Comparison of ENCODE assay signal across 13 cellular contexts in the genomic region with DNA sequence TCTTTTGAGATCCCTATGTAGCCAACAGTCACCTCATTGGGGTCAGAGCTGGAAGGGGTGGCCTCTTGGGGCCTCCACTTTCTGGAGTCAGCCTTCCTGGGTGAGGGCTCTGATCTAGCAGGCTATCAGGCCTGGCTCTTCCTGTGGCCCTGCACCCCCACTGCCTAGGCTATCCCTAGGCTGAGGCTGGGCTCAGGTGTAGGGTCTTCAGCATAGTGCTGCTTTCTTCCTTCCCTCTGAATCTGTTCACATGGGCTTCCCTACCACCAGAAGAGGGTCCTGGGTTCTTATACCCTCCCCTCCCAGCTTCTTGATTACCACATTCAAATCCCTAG. TPM values are rescaled to one million over a fixed set of nuclear protein-coding genes. Genes with fewer than 3 reads are reported as not detected.
DNase-seq lines count a peak whose midpoint lies in the region; ATAC-seq, FAIRE-seq and TF ChIP-seq lines count a peak whose summit lies in the region.
"Had no signal": no experiment of that assay in that cellular context is flagged by ENCODE, and none has a peak within 500 bp of the region (broad histone marks: within the 10 kb centered on the region; RNA-seq: fewer than 3 reads in every experiment).

No MANE protein-coding gene starts in this region.

- peak overlapping the region; percentile 89 for H3K4me2 ChIP-seq in GM12878 (ENCODE audit: control insufficient read depth, insufficient read depth)
- no peak overlapping the region for H3K4me2 ChIP-seq in SK-N-SH

- peak overlapping the region; percentile 85 for H3K9ac ChIP-seq in GM12878 (ENCODE audit: control insufficient read depth, insufficient read depth, low read length)
- no peak overlapping the region for H3K9ac ChIP-seq in SK-N-SH

- TF ChIP-seq EP300 in GM12878 (IDR thresholded peaks at IDR 0.05; ENCODE audit: borderline replicate concordance in 1 of 2, control insufficient read depth in 1 of 2, low read depth in 2 of 2, low read length in 2 of 2) (no peak), suprapubic skin (IDR thresholded peaks at IDR 0.05) (no peak), SK-N-SH (IDR thresholded peaks at IDR 0.05; ENCODE audit: borderline replicate concordance in 1 of 2, low read depth in 1 of 2, low read length in 1 of 2) (no peak)

- POLR2A ChIA-PET in GM12878 (lab: Charles Lee) (interaction anchor here (0.8 to 5.0 kb wide), 6 partner anchors 12 to 785 kb away, joined by 3 to 94 read pairs (median 5); no protein-coding TSS in a partner anchor), SK-N-SH (lab: Yijun Ruan, JAX) (no interaction called here)

- H3K27ac ChIP-seq in GM12878 (ENCODE audit: control insufficient read depth, insufficient read depth) (peak overlapping the region; percentile 93), suprapubic skin (peak overlapping the region; percentile 71), SK-N-SH (ENCODE audit: low read depth in 2 of 2, low read length in 1 of 2) (no peak overlapping the region)

- H3K9me2 ChIP-seq in SK-N-SH, result no peaks in the 10 kb centered on the region

- SMC1A ChIA-PET in GM12878 (lab: Charles Lee; ENCODE audit: uncharacterized antibody, unreplicated experiment), result interaction anchor here (1.2 to 3.7 kb wide), 4 partner anchors 10 to 28 kb away, joined by 4 to 36 read pairs (median 13); no protein-coding TSS in a partner anchor

- TF ChIP-seq POLR2A in GM12878 (IDR thresholded peaks at IDR 0.05; ENCODE audit: low read depth, low read length), result no peak
- TF ChIP-seq POLR2A in suprapubic skin (IDR thresholded peaks at IDR 0.05), result no peak

- H3K4me1 ChIP-seq in GM12878 (ENCODE audit: control insufficient read depth, insufficient read depth, low read length) (peaks cover 21% of the 10 kb centered on the region), suprapubic skin (peaks cover 6% of the 10 kb centered on the region), SK-N-SH (ENCODE audit: control insufficient read depth in 1 of 2, insufficient read depth in 2 of 2, low read depth in 1 of 2, low read length in 1 of 2) (peaks cover 0 to 4% of the 10 kb centered on the region in 2 experiments; a peak in 1 of 4 replicates)

- RAD21 ChIA-PET in GM12878 (lab: Charles Lee; ENCODE audit: unreplicated experiment), result interaction anchor here (0.9 to 3.4 kb wide), 6 partner anchors 9 to 31 kb away, joined by 3 to 31 read pairs (median 5); no protein-coding TSS in a partner anchor

- CTCF ChIA-PET in GM12878 (lab: Yijun Ruan, JAX) (interaction anchor here (0.6 to 4.1 kb wide), 7 partner anchors 9 to 991 kb away, joined by 3 to 20 read pairs (median 7); a partner anchor contains a TSS), SK-N-SH (lab: Yijun Ruan, JAX) (interaction anchor here (0.6 to 1.6 kb wide), 4 partner anchors 13 to 33 kb away, joined by 3 to 7 read pairs (median 4); a partner anchor contains a TSS)

- no peaks in the 10 kb centered on the region for H3K9me3 ChIP-seq in GM12878 (replicated peaks; ENCODE audit: control insufficient read depth, insufficient read depth, low read length)
- H3K9me3 ChIP-seq in suprapubic skin, result no peaks in the 10 kb centered on the region
- H3K9me3 ChIP-seq in SK-N-SH, result no peaks in the 10 kb centered on the region

- BruUV-seq in GM12878 (replicated peaks; lab: Mats Ljungman, UMichigan), result TSS peak; percentile 96

- no peak for TF ChIP-seq RAD21 in GM12878 (IDR thresholded peaks at IDR 0.05; ENCODE audit: insufficient read depth, low read depth, low read length)
- TF ChIP-seq RAD21 in SK-N-SH (IDR thresholded peaks at IDR 0.05; ENCODE audit: low read length), result no peak

- TF ChIP-seq CTCF in GM12878 (IDR thresholded peaks at IDR 0.05 in 2 of 3, conservative IDR thresholded peaks at IDR 0.05 in 1 of 3; ENCODE audit: control insufficient read depth in 2 of 3, extremely low read depth in 1 of 3, insufficient read depth in 1 of 3, low read depth in 3 of 3, low read length in 3 of 3) (no peak), suprapubic skin (IDR thresholded peaks at IDR 0.05) (no peak), SK-N-SH (IDR thresholded peaks at IDR 0.05) (no peak)

- DNase-seq in GM12878 (ENCODE audit: low read depth, low spot score) (no peak), suprapubic skin (ENCODE audit: low spot score in 2 of 2) (no peak), SK-N-SH (no peak), dermis blood vessel endothelial cell (no peak)
- DNase-seq: activated T-cell treated with anti-CD3 and anti-CD28 coated beads, Interleukin-2, amount 50 U/mL, for 72 hours; NCI-H446; stimulated activated CD4-positive, alpha-beta T cell treated with anti-CD3 and anti-CD28 coated beads, Interleukin-4, amount 100 ng/mL, for 1 hour had no signal

- no peaks in the 10 kb centered on the region for H4K20me1 ChIP-seq in GM12878 (ENCODE audit: control insufficient read depth, insufficient read depth)
- H4K20me1 ChIP-seq in SK-N-SH (ENCODE audit: insufficient read depth), result no peaks in the 10 kb centered on the region

- in situ Hi-C loops in GM12878 (cut with MboI), result no loop called here

- H3F3A ChIP-seq in SK-N-SH (replicated peaks; ENCODE audit: insufficient read depth), result no peaks in the 10 kb centered on the region

- FAIRE-seq in GM12878 (lab: Jason Lieb, UNC), result no peak
- FAIRE-seq: kidney had no signal

- no peaks in the 10 kb centered on the region for H3K27me3 ChIP-seq in GM12878 (replicated peaks in 1 of 2; ENCODE audit: control insufficient read depth in 2 of 2, insufficient read depth in 2 of 2, low read length in 1 of 2)
- H3K27me3 ChIP-seq in suprapubic skin, result no peaks in the 10 kb centered on the region
- H3K27me3 ChIP-seq in SK-N-SH (ENCODE audit: insufficient read depth), result no peaks in the 10 kb centered on the region
- H3K27me3 ChIP-seq: cardiac muscle cell had no signal

- H2AFZ ChIP-seq in GM12878 (ENCODE audit: control insufficient read depth, low read depth, low read length) (peak overlapping the region; percentile 71), SK-N-SH (ENCODE audit: low read depth) (no peak overlapping the region)

- H3K4me3 ChIP-seq in GM12878, result peak overlapping the region; percentile 80; the same call in 1 of the 2 replicates
- H3K4me3 ChIP-seq in suprapubic skin, result no peak overlapping the region
- H3K4me3 ChIP-seq in SK-N-SH (ENCODE audit: low read depth in 2 of 2, low read length in 1 of 2), result no peak overlapping the region
- H3K4me3 ChIP-seq: cardiac muscle cell had no signal

- H3K79me2 ChIP-seq in GM12878 (ENCODE audit: control insufficient read depth, insufficient read depth, low read length), result peaks cover 38% of the 10 kb centered on the region
- H3K79me2 ChIP-seq in SK-N-SH (ENCODE audit: insufficient read depth), result no peaks in the 10 kb centered on the region

- intact Hi-C loops in GM12878 (cut with micrococcal nuclease; ENCODE audit: unreplicated experiment), result loop anchor here (1.0 to 10.0 kb wide), 4 partner anchors 29 to 476 kb away; a partner anchor contains a TSS

- peaks cover 2 to 3% of the 10 kb centered on the region in 2 experiments; a peak in 3 of 4 replicates for H3K36me3 ChIP-seq in GM12878 (ENCODE audit: control insufficient read depth in 2 of 2, insufficient read depth in 2 of 2, low read length in 1 of 2)
- no peaks in the 10 kb centered on the region for H3K36me3 ChIP-seq in suprapubic skin
- no peaks in the 10 kb centered on the region for H3K36me3 ChIP-seq in SK-N-SH (replicated peaks in 1 of 2; ENCODE audit: control insufficient read depth in 1 of 2, insufficient read depth in 2 of 2, low read length in 1 of 2)
- H3K36me3 ChIP-seq: cardiac muscle cell had no signal

- ATAC-seq in GM19351 (IDR thresholded peaks at IDR 0.05; ENCODE audit: unreplicated experiment), result peak; percentile 12
- ATAC-seq in HG03066 (IDR thresholded peaks at IDR 0.05; ENCODE audit: low read depth, unreplicated experiment), result peak; percentile 9
- ATAC-seq in GM12878, result peak; percentile 2; the same call in 2 of the 3 replicates
- ATAC-seq in GM18520 (IDR thresholded peaks at IDR 0.05; ENCODE audit: unreplicated experiment), result no peak
- ATAC-seq: activated T-cell treated with anti-CD3 and anti-CD28 coated beads, Interleukin-2, amount 50 U/mL, for 72 hours had no signal

RNA-seq across cellular contexts. Expression of a gene that starts 0.5 kb away (rescaled TPM):
- 8.7 and 10.3 TPM in 2 replicates for total RNA-seq in GM12878 (2013; cell fraction: nucleolus; rRNA removed)
- total RNA-seq in GM12878 (2014; rRNA removed) (19.9 and 25.9 TPM in 2 replicates), GM12878 (2014; rRNA removed; fragmentation: Illumina TruSeq; extraction: Trizol) (5.9 and 6.5 TPM in 2 replicates), GM12878 (2021) (29.5 and 31.1 TPM in 2 replicates), suprapubic skin (10 to 100 TPM in 2 of 4 donors, 1 to 10 TPM in 2; 4.7 to 13.4 (median 9.8) TPM), dermis blood vessel endothelial cell (not detected in 2 replicates)
- 7.3 TPM for polyA plus RNA-seq in GM12878 (2011; ENCODE audit: low read depth)
- polyA plus RNA-seq in GM12878 (2011; rRNA removed) (3.6 and 10.2 TPM in 2 replicates), GM12878 (2014; fragmentation: Illumina TruSeq; extraction: Trizol) (1.3 and 8.8 TPM in 2 replicates), GM12878 (2014; fragmentation: Nextera tagmentation; extraction: Ambion mirVana) (under 1 TPM; 0.05 to 0.08 TPM), GM12878 (2014; rRNA removed) (24.5 and 30.2 TPM in 2 replicates), GM12878 (2016; fragmentation: Nextera tagmentation; extraction: Ambion mirVana) (10 to 100 TPM in 1 of 2 experiments, 1 to 10 TPM in 1; 9.2 to 15.0 TPM), SK-N-SH (2012; rRNA removed) (0.19 TPM in 1 of 2 replicates, not detected in the other)
- polyA plus RNA-seq in GM12878 (2011; cell fraction: cytosol; rRNA removed), result 13.4 and 15.8 TPM in 2 replicates
- 13.8 and 20.3 TPM in 2 replicates for polyA plus RNA-seq in GM12878 (2011; cell fraction: nucleus; rRNA removed)
- polyA plus RNA-seq in GM12878 (2012), result 26.5 and 28.6 TPM in 2 replicates
- 9.1 and 16.5 TPM in 2 replicates for polyA minus RNA-seq in GM12878 (2011; rRNA and poly(A)+ RNA removed)
- polyA minus RNA-seq in GM12878 (2011; cell fraction: cytosol; rRNA and poly(A)+ RNA removed), result 7.7 and 13.2 TPM in 2 replicates
- 4.6 and 9.6 TPM in 2 replicates for polyA minus RNA-seq in GM12878 (2011; cell fraction: nucleus; rRNA and poly(A)+ RNA removed)
- 0.08 and 0.09 TPM in 2 replicates for polyA plus RNA-seq in SK-N-SH (2012; cell fraction: cytosol; rRNA removed)
- 0.06 and 0.31 TPM in 2 replicates for polyA plus RNA-seq in SK-N-SH (2012; cell fraction: nucleus; rRNA removed)
- total RNA-seq: cardiac muscle cell, LHCN-M2 had no signal

RNA-seq across cellular contexts. Expression of a gene that starts 26.3 kb away (rescaled TPM):
- not detected in 2 replicates for total RNA-seq in GM12878 (2013; cell fraction: nucleolus; rRNA removed)
- 0.05 TPM in 1 of 2 replicates, not detected in the other for total RNA-seq in GM12878 (2014; rRNA removed)
- not detected in 2 replicates for total RNA-seq in GM12878 (2014; rRNA removed; fragmentation: Illumina TruSeq; extraction: Trizol)
- not detected in 2 replicates for total RNA-seq in GM12878 (2021)
- polyA plus RNA-seq in GM12878 (2011; ENCODE audit: low read depth), result not detected
- polyA plus RNA-seq in GM12878 (2011; rRNA removed), result 0.03 TPM in 1 of 2 replicates, not detected in the other
- 0.05 and 0.06 TPM in 2 replicates for polyA plus RNA-seq in GM12878 (2011; cell fraction: cytosol; rRNA removed)
- 0.16 and 0.30 TPM in 2 replicates for polyA plus RNA-seq in GM12878 (2011; cell fraction: nucleus; rRNA removed)
- polyA plus RNA-seq in GM12878 (2012), result 0.04 and 0.08 TPM in 2 replicates
- polyA plus RNA-seq in GM12878 (2014; fragmentation: Illumina TruSeq; extraction: Trizol), result 0.03 TPM in 1 of 2 replicates, not detected in the other
- not detected for polyA plus RNA-seq in GM12878 (2014; fragmentation: Nextera tagmentation; extraction: Ambion mirVana)
- polyA plus RNA-seq in GM12878 (2014; rRNA removed), result 0.06 TPM in 1 of 2 replicates, not detected in the other
- under 1 TPM in 1 of 2 experiments, not detected in 1; 0.08 TPM for polyA plus RNA-seq in GM12878 (2016; fragmentation: Nextera tagmentation; extraction: Ambion mirVana)
- polyA minus RNA-seq in GM12878 (2011; rRNA and poly(A)+ RNA removed), result 0.05 TPM in 1 of 2 replicates, not detected in the other
- not detected in 2 replicates for polyA minus RNA-seq in GM12878 (2011; cell fraction: cytosol; rRNA and poly(A)+ RNA removed)
- not detected in 2 replicates for polyA minus RNA-seq in GM12878 (2011; cell fraction: nucleus; rRNA and poly(A)+ RNA removed)
- total RNA-seq in suprapubic skin, result under 1 TPM in 2 of 4 donors, not detected in 2; 0.21 to 0.57 TPM
- not detected in 2 replicates for polyA plus RNA-seq in SK-N-SH (2012; rRNA removed)
- not detected in 2 replicates for polyA plus RNA-seq in SK-N-SH (2012; cell fraction: cytosol; rRNA removed)
- not detected in 2 replicates for polyA plus RNA-seq in SK-N-SH (2012; cell fraction: nucleus; rRNA removed)
- not detected in 2 replicates for total RNA-seq in dermis blood vessel endothelial cell
- total RNA-seq: activated T-cell treated with anti-CD3 and anti-CD28 coated beads, Interleukin-2, amount 50 U/mL, for 72 hours; LHCN-M2 had no signal

RNA-seq across cellular contexts. Expression of a gene that starts 29.6 kb away (rescaled TPM):
- total RNA-seq in GM12878 (2013; cell fraction: nucleolus; rRNA removed), result 7.2 and 9.7 TPM in 2 replicates
- total RNA-seq in GM12878 (2014; rRNA removed), result 11.3 and 14.5 TPM in 2 replicates
- total RNA-seq in GM12878 (2014; rRNA removed; fragmentation: Illumina TruSeq; extraction: Trizol), result 3.3 and 3.6 TPM in 2 replicates
- 14.5 and 15.0 TPM in 2 replicates for total RNA-seq in GM12878 (2021)
- 3.5 TPM for polyA plus RNA-seq in GM12878 (2011; ENCODE audit: low read depth)
- 2.0 and 4.2 TPM in 2 replicates for polyA plus RNA-seq in GM12878 (2011; rRNA removed)
- polyA plus RNA-seq in GM12878 (2011; cell fraction: cytosol; rRNA removed), result 6.3 and 12.0 TPM in 2 replicates
- 51.1 and 51.6 TPM in 2 replicates for polyA plus RNA-seq in GM12878 (2011; cell fraction: nucleus; rRNA removed)
- 11.0 and 11.1 TPM in 2 replicates for polyA plus RNA-seq in GM12878 (2012)
- polyA plus RNA-seq in GM12878 (2014; fragmentation: Illumina TruSeq; extraction: Trizol), result 2.1 and 3.2 TPM in 2 replicates
- polyA plus RNA-seq in GM12878 (2014; fragmentation: Nextera tagmentation; extraction: Ambion mirVana), result under 1 TPM; 0.23 to 0.60 TPM
- polyA plus RNA-seq in GM12878 (2014; rRNA removed), result 19.8 and 20.4 TPM in 2 replicates
- polyA plus RNA-seq in GM12878 (2016; fragmentation: Nextera tagmentation; extraction: Ambion mirVana), result 1 to 10 TPM; 8.4 to 8.9 TPM
- 2.6 and 4.5 TPM in 2 replicates for polyA minus RNA-seq in GM12878 (2011; rRNA and poly(A)+ RNA removed)
- polyA minus RNA-seq in GM12878 (2011; cell fraction: cytosol; rRNA and poly(A)+ RNA removed), result 2.3 and 2.4 TPM in 2 replicates
- polyA minus RNA-seq in GM12878 (2011; cell fraction: nucleus; rRNA and poly(A)+ RNA removed), result 4.6 and 7.7 TPM in 2 replicates
- total RNA-seq in suprapubic skin, result 10 to 100 TPM; 45.5 to 53.8 (median 52.3) TPM
- 65.5 and 70.7 TPM in 2 replicates for polyA plus RNA-seq in SK-N-SH (2012; rRNA removed)
- polyA plus RNA-seq in SK-N-SH (2012; cell fraction: cytosol; rRNA removed), result 25.2 and 42.6 TPM in 2 replicates
- polyA plus RNA-seq in SK-N-SH (2012; cell fraction: nucleus; rRNA removed), result 288 and 306 TPM in 2 replicates
- 72.8 and 78.0 TPM in 2 replicates for total RNA-seq in dermis blood vessel endothelial cell

RNA-seq across cellular contexts. Expression of a gene that starts 47.4 kb away (rescaled TPM):
- 43.7 and 52.4 TPM in 2 replicates for total RNA-seq in GM12878 (2013; cell fraction: nucleolus; rRNA removed)
- total RNA-seq in GM12878 (2014; rRNA removed), result 112 and 114 TPM in 2 replicates
- 180 and 181 TPM in 2 replicates for total RNA-seq in GM12878 (2014; rRNA removed; fragmentation: Illumina TruSeq; extraction: Trizol)
- total RNA-seq in GM12878 (2021), result 144 and 157 TPM in 2 replicates
- polyA plus RNA-seq in GM12878 (2011; ENCODE audit: low read depth), result 116 TPM
- polyA plus RNA-seq in GM12878 (2011; rRNA removed), result 143 and 159 TPM in 2 replicates
- polyA plus RNA-seq in GM12878 (2011; cell fraction: cytosol; rRNA removed), result 118 and 142 TPM in 2 replicates
- polyA plus RNA-seq in GM12878 (2011; cell fraction: nucleus; rRNA removed), result 78.3 and 128 TPM in 2 replicates
- polyA plus RNA-seq in GM12878 (2012), result 90.1 and 134 TPM in 2 replicates
- 245 and 283 TPM in 2 replicates for polyA plus RNA-seq in GM12878 (2014; fragmentation: Illumina TruSeq; extraction: Trizol)
- 10 to 100 TPM; 39.5 to 54.3 TPM for polyA plus RNA-seq in GM12878 (2014; fragmentation: Nextera tagmentation; extraction: Ambion mirVana)
- polyA plus RNA-seq in GM12878 (2014; rRNA removed), result 153 TPM in 2 replicates
- 100 to 1,000 TPM; 256 to 289 TPM for polyA plus RNA-seq in GM12878 (2016; fragmentation: Nextera tagmentation; extraction: Ambion mirVana)
- 89.2 and 147 TPM in 2 replicates for polyA minus RNA-seq in GM12878 (2011; rRNA and poly(A)+ RNA removed)
- polyA minus RNA-seq in GM12878 (2011; cell fraction: cytosol; rRNA and poly(A)+ RNA removed), result 26.3 and 35.2 TPM in 2 replicates
- polyA minus RNA-seq in GM12878 (2011; cell fraction: nucleus; rRNA and poly(A)+ RNA removed), result 29.3 and 50.7 TPM in 2 replicates
- total RNA-seq in suprapubic skin, result 100 to 1,000 TPM in 3 of 4 donors, 10 to 100 TPM in 1; 52.5 to 124 (median 103) TPM
- polyA plus RNA-seq in SK-N-SH (2012; rRNA removed), result 184 and 191 TPM in 2 replicates
- polyA plus RNA-seq in SK-N-SH (2012; cell fraction: cytosol; rRNA removed), result 204 and 247 TPM in 2 replicates
- 98.8 and 147 TPM in 2 replicates for polyA plus RNA-seq in SK-N-SH (2012; cell fraction: nucleus; rRNA removed)
- total RNA-seq in dermis blood vessel endothelial cell, result 147 and 248 TPM in 2 replicates

Comparison
In these comparisons a context has a peak if more than half of its experiments do, and no peak if none do; other contexts are left out.
1. H3K27ac ChIP-seq: peak in GM12878 (single experiment) and suprapubic skin (single experiment); none in SK-N-SH (0 of 2).